Comparison of ENCODE assay signal across 1 cellular context in the genomic region with DNA sequence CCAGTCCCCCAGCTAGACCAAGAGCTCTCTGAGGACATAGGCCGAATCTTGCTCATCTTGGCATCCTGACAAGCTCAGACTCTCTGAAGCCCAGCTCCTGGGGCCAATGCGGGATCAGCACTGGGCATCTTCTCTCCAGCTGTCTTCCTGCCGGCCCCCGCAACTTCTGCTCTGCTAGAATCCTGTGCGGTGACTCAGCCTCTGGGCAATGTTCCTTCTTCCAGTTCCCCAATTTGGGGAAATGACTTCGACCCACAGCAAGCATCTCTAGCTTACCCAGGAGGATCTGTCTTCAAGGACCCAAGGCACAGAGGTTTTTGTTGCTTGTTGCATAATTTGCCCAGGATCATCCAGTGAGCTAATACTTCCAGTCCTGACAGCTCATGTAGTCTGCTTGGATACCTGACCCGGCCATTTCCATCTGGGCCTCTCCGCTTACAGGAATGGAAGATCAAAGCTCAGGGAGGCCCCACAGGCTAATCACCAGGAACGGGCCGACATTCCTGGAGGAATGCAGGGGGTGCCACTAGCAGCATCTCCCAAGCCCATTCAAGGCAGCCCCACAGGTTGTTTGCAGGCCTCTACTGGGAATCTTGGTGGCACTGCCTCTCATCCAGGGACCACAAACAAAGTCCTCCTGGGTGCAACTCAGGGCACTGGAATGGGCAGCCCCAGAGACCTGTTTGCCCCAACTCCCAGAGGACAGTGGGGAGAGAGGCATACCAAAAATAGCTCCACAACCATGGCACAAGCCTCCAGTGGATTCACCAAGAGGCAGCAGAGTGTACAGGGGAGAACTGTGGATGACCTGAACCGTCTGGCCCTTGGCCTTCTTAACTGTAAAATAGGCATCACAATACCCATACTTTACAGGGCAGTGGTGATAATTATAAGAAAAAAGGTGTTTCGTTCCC.
A peak's percentile ranks its signal among the peaks of the same experiment; 100 is the strongest.
TF ChIP-seq lines count a peak whose summit lies in the region.

No MANE protein-coding gene starts in this region.

TF ChIP-seq in K562, 482 proteins besides CTCF, POLR2A, EP300 and RAD21 (continued from another document):
- TF ChIP-seq, protein P1, sequence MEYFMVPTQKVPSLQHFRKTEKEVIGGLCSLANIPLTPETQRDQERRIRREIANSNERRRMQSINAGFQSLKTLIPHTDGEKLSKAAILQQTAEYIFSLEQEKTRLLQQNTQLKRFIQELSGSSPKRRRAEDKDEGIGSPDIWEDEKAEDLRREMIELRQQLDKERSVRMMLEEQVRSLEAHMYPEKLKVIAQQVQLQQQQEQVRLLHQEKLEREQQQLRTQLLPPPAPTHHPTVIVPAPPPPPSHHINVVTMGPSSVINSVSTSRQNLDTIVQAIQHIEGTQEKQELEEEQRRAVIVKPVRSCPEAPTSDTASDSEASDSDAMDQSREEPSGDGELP (CRISPR knock-in tag; IDR thresholded peaks at IDR 0.05; ENCODE audit: borderline replicate concordance), result peak; percentile 32; the same call in 1 of the 2 replicates
- peak; percentile 88 for TF ChIP-seq SPI1 (IDR thresholded peaks at IDR 0.05; ENCODE audit: borderline replicate concordance, low read depth, low read length)
